In genomic region chr15:60272623-60273022, GRCh38 we compare ENCODE assay signal across 1 cellular context.
TF ChIP-seq lines count a peak whose summit lies in the region.

No MANE protein-coding gene starts in this region.

TF ChIP-seq in GM23338, 12 proteins besides CTCF, POLR2A, EP300 and RAD21 (continued from another document):
- TF ChIP-seq ETS1 (IDR thresholded peaks at IDR 0.05) = no peak
- TF ChIP-seq ZNF462 (CRISPR knock-in tag; IDR thresholded peaks at IDR 0.05) = no peak
- TF ChIP-seq STAT1 (IDR thresholded peaks at IDR 0.05; ENCODE audit: unreplicated experiment) = no peak
